ENCODE assay signal across 8 cellular contexts in genomic region chr4:77075869-77076801, GRCh38. TPM values are rescaled to one million over a fixed set of nuclear protein-coding genes. Genes with fewer than 3 reads are reported as not detected.
DNase-seq lines count a peak whose midpoint lies in the region; ATAC-seq and TF ChIP-seq lines count a peak whose summit lies in the region.

TSS of gene CCNI (minus strand) at chr4:77075989. CDS start at chr4:77066362, 9,627 bp downstream.

- no peaks in the 10 kb centered on the region for H3K9me3 Mint-ChIP-seq in activated naive CD8-positive, alpha-beta T cell treated with anti-CD3 and anti-CD28 coated beads, Interleukin-2, amount 50 U/mL, for 24 hours

- intact Hi-C loops in Right ventricle myocardium superior (cut with DNase I) = no loop called here
- intact Hi-C loops in tibial artery (cut with DNase I; ENCODE audit: low total_unique reads) = loop anchor here (5.0 to 10.0 kb wide), 2 partner anchors 81 to 321 kb away; partner anchors contain the start of gene CCNG2

- ATAC-seq in HG02798 (IDR thresholded peaks at IDR 0.05; ENCODE audit: poor library complexity, unreplicated experiment) (peak; percentile 82), Right ventricle myocardium superior (ENCODE audit: poor library complexity) (peak; percentile 97)
- peak; percentile 74 for ATAC-seq in activated naive CD8-positive, alpha-beta T cell treated with anti-CD3 and anti-CD28 coated beads, Interleukin-2, amount 50 U/mL, for 24 hours

- no peaks in the 10 kb centered on the region for H3K9me3 ChIP-seq in parathyroid adenoma (ENCODE audit: control insufficient read depth, low read length)
- H3K9me3 ChIP-seq in tibial artery = no peaks in the 10 kb centered on the region

- H3K27ac ChIP-seq in parathyroid adenoma (peak within 1 kb of the TSS; percentile 99), tibial artery (peak within 1 kb of the TSS; percentile 96 to 100)

- peak within 1 kb of the TSS; percentile 92 for H2AFZ ChIP-seq in parathyroid adenoma

- peaks cover 22% of the 10 kb centered on the region for H3K36me3 Mint-ChIP-seq in activated naive CD8-positive, alpha-beta T cell treated with anti-CD3 and anti-CD28 coated beads, Interleukin-2, amount 50 U/mL, for 24 hours (ENCODE audit: low read depth)

- H3K4me2 ChIP-seq in parathyroid adenoma (ENCODE audit: low read length) = peak within 1 kb of the TSS; percentile 97

- H3K27me3 Mint-ChIP-seq in activated naive CD8-positive, alpha-beta T cell treated with anti-CD3 and anti-CD28 coated beads, Interleukin-2, amount 50 U/mL, for 24 hours = peaks cover 6% of the 10 kb centered on the region

- DNase-seq in NCI-H1436 (lab: John Stamatoyannopoulos, UW) (peak; percentile 97), SW480 (ENCODE audit: low spot score) (peak; percentile 85), Right ventricle myocardium superior (peak; percentile 97), tibial artery (peak; percentile 94 to 97)
- peak; percentile 95 for DNase-seq in activated naive CD8-positive, alpha-beta T cell treated with anti-CD3 and anti-CD28 coated beads, Interleukin-2, amount 50 U/mL, for 24 hours

- peaks cover 60% of the 10 kb centered on the region for H3K4me1 Mint-ChIP-seq in activated naive CD8-positive, alpha-beta T cell treated with anti-CD3 and anti-CD28 coated beads, Interleukin-2, amount 50 U/mL, for 24 hours

- H3K4me3 Mint-ChIP-seq in activated naive CD8-positive, alpha-beta T cell treated with anti-CD3 and anti-CD28 coated beads, Interleukin-2, amount 50 U/mL, for 24 hours = no peak within 1 kb of the TSS

- no peaks in the 10 kb centered on the region for H3K4me1 ChIP-seq in parathyroid adenoma
- H3K4me1 ChIP-seq in tibial artery = peaks cover 0 to 38% (median 12%) of the 10 kb centered on the region in 4 donors

- H3K36me3 ChIP-seq in parathyroid adenoma (ENCODE audit: control insufficient read depth, insufficient read depth, low read length) (no peaks in the 10 kb centered on the region), tibial artery (no peaks in the 10 kb centered on the region)

- H3K4me3 ChIP-seq in GM12875 (ENCODE audit: low read depth, low read length) = peak within 1 kb of the TSS; percentile 84
- H3K4me3 ChIP-seq in parathyroid adenoma (ENCODE audit: low read depth, low read length) = peak within 1 kb of the TSS; percentile 78
- H3K4me3 ChIP-seq in tibial artery = peak within 1 kb of the TSS; percentile 77 to 100

- H3K9ac ChIP-seq in parathyroid adenoma = peak within 1 kb of the TSS; percentile 80

- no peaks in the 10 kb centered on the region for H3K79me2 ChIP-seq in parathyroid adenoma

- TF ChIP-seq CTCF in GM12875 (IDR thresholded peaks at IDR 0.05; ENCODE audit: borderline replicate concordance, insufficient read depth, low read depth, low read length) (no peak), parathyroid adenoma (IDR thresholded peaks at IDR 0.05) (no peak), tibial artery (IDR thresholded peaks at IDR 0.05) (peak in 1 of 2 experiments; percentile 4)

- H3K27ac Mint-ChIP-seq in activated naive CD8-positive, alpha-beta T cell treated with anti-CD3 and anti-CD28 coated beads, Interleukin-2, amount 50 U/mL, for 24 hours = peak within 1 kb of the TSS; percentile 99

- H3K27me3 ChIP-seq in parathyroid adenoma (ENCODE audit: control insufficient read depth, insufficient read depth, low read length) (no peaks in the 10 kb centered on the region), tibial artery (no peaks in the 10 kb centered on the region)

RNA-seq across cellular contexts. Expression of gene CCNI, which starts in this region (rescaled TPM):
- total RNA-seq in Right ventricle myocardium superior = 242 TPM

Comparison
In these comparisons a context has a peak if more than half of its experiments do, and no peak if none do; other contexts are left out.
1. Peak in every context shown above with its lines: DNase-seq, ATAC-seq, H3K4me3 ChIP-seq and H3K27ac ChIP-seq.